Comparison of ENCODE assay signal across 1 cellular context in genomic region chr9:20744046-20744630, GRCh38.
TF ChIP-seq lines count a peak whose summit lies in the region.

No MANE protein-coding gene starts in this region.

TF ChIP-seq in H1, 55 proteins besides CTCF, POLR2A, EP300 and RAD21 (continued from another document):
- TF ChIP-seq SIRT6 (IDR thresholded peaks at IDR 0.05; ENCODE audit: low read length) (no peak), CBX8 (IDR thresholded peaks at IDR 0.05; ENCODE audit: borderline replicate concordance, low read depth, low read length) (no peak), FOSL1 (IDR thresholded peaks at IDR 0.05; ENCODE audit: insufficient read depth, low read depth, low read length) (no peak), GABPA (IDR thresholded peaks at IDR 0.05; ENCODE audit: borderline replicate concordance, insufficient read depth, low read length) (no peak), POU5F1 (IDR thresholded peaks at IDR 0.05; ENCODE audit: low read depth, low read length) (no peak), BACH1 (IDR thresholded peaks at IDR 0.05; ENCODE audit: low read length) (no peak), CHD1 (IDR thresholded peaks at IDR 0.05; ENCODE audit: low read depth, low read length) (no peak), KDM5A (IDR thresholded peaks at IDR 0.05; ENCODE audit: low read length) (no peak), TEAD4 (IDR thresholded peaks at IDR 0.05; ENCODE audit: low read depth, low read length) (no peak), GTF2F1 (IDR thresholded peaks at IDR 0.05; ENCODE audit: borderline replicate concordance, low read depth, low read length) (no peak)
